17 cellular contexts compared by ENCODE assay signal in genomic region chr7:105992888-105993287, GRCh38.
"Had no signal": no experiment of that assay in that cellular context is flagged by ENCODE, and none has a peak within 500 bp of the region (broad histone marks: within the 10 kb centered on the region; RNA-seq: fewer than 3 reads in every experiment).

No MANE protein-coding gene starts in this region.

- DNase-seq: activated CD4-positive, alpha-beta T cell treated with anti-CD3 and anti-CD28 coated beads, Interleukin-2, amount 10 ng/mL, durations not matched to agents 24 days and 14 days; activated CD8-positive, alpha-beta memory T cell treated with anti-CD3 and anti-CD28 coated beads, Interleukin-2, amount 50 U/mL, for 4 hours; activated T-cell treated with anti-CD3 and anti-CD28 coated beads, Interleukin-2, amount 50 U/mL, for 4 hours; adrenal gland; cerebellar nuclear complex; effector memory CD8-positive, alpha-beta T cell; esophagus squamous epithelium; heart right ventricle; immature natural killer cell; left ventricle myocardium superior; mucosa of descending colon; natural killer cell; ovary; psoas muscle; right cardiac atrium; stimulated activated CD4-positive, alpha-beta T cell treated with anti-CD3 and anti-CD28 coated beads, Interleukin-2, amount 100 ng/mL, for 24 hours; T1000 had no signal

- ATAC-seq: activated T-cell treated with anti-CD3 and anti-CD28 coated beads, Interleukin-2, amount 50 U/mL, for 4 hours; effector memory CD8-positive, alpha-beta T cell; heart right ventricle; left ventricle myocardium superior; mucosa of descending colon; natural killer cell; psoas muscle; right cardiac atrium had no signal
